Comparison of ENCODE assay signal across 9 cellular contexts in the genomic region with DNA sequence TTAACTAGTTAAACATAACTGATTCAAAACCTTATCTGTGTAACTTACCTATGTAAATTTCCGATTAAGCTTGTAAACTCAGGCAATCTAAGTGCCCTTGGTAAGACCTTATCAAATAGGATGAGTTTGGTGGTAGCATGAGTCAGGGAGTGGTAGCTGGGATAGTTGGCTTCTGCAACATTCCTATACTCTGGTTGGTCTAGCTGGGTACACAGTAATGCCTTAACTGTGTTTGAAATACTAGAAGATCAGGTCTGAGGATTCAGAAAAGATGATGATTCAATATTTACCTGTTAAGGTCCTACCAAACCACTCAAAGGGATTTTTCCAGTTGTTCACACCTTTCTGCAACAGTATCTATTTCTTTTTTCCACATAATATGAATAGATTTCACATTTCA. TPM values are rescaled to one million over a fixed set of nuclear protein-coding genes. Genes with fewer than 3 reads are reported as not detected.
"Had no signal": no experiment of that assay in that cellular context is flagged by ENCODE, and none has a peak within 500 bp of the region (broad histone marks: within the 10 kb centered on the region; RNA-seq: fewer than 3 reads in every experiment).

No MANE protein-coding gene starts in this region.

- H3K36me3 ChIP-seq: HAP-1 had no signal

- H3K27ac ChIP-seq: GM23248 had no signal

- H3K4me3 ChIP-seq: GM23248, HAP-1 had no signal

- H3K9ac ChIP-seq: GM23248 had no signal

- H3K4me1 ChIP-seq: HAP-1 had no signal

- DNase-seq: GM23248, GOT3, H7, HFFc6, IMR-90 had no signal

- ATAC-seq: HCT116 had no signal

- H2AFZ ChIP-seq: GM23248 had no signal

RNA-seq across cellular contexts. Expression of a gene that starts 5.3 kb away (rescaled TPM):
- total RNA-seq: GM23248, H4, H7, HFFc6, HT-29, IMR-90 had no signal
- polyA plus RNA-seq: GM23248, IMR-90 had no signal
